8 cellular contexts compared by ENCODE assay signal in genomic region chr1:114756009-114756892, GRCh38. TPM values are rescaled to one million over a fixed set of nuclear protein-coding genes. Genes with fewer than 3 reads are reported as not detected.
DNase-seq lines count a peak whose midpoint lies in the region; ATAC-seq, FAIRE-seq and TF ChIP-seq lines count a peak whose summit lies in the region.

No MANE protein-coding gene starts in this region.

- H3K27ac ChIP-seq in DOHH2 (ENCODE audit: low read depth, low read length) (0 out of 2 replicates have a peak overlapping the region, but pooled peaks have one; percentile 6), dorsolateral prefrontal cortex (peak overlapping the region in 25 of 59 donors; percentile 95 to 100 (median 100))

- peaks cover 66% of the 10 kb centered on the region for H3K79me2 ChIP-seq in DOHH2 (ENCODE audit: control insufficient read depth, low read length)

- peak; percentile 83 for DNase-seq in LHCN-M2 (ENCODE audit: low read depth)
- DNase-seq in dorsolateral prefrontal cortex, result no peak
- DNase-seq in HT-29 (ENCODE audit: low spot score), result no peak
- no peak for DNase-seq in H54 (ENCODE audit: insufficient read length, low spot score)
- no peak for DNase-seq in posterior vena cava (ENCODE audit: low spot score)

- H3K4me3 ChIP-seq in DOHH2 (ENCODE audit: low read length), result peak overlapping the region; percentile 99
- H3K4me3 ChIP-seq in dorsolateral prefrontal cortex, result peak overlapping the region; percentile 66 to 100 (median 95)

- H3K9me3 Mint-ChIP-seq in nephron, result no peaks in the 10 kb centered on the region

- H3K27me3 Mint-ChIP-seq in nephron (ENCODE audit: low read depth), result no peaks in the 10 kb centered on the region

- H3K36me3 Mint-ChIP-seq in nephron (ENCODE audit: low read depth), result peaks cover 4% of the 10 kb centered on the region

- no peak for FAIRE-seq in H54 (lab: Jason Lieb, UNC)

- peak; percentile 30 for ATAC-seq in GM21423 (IDR thresholded peaks at IDR 0.05; ENCODE audit: unreplicated experiment)

- H3K36me3 ChIP-seq in DOHH2 (ENCODE audit: control insufficient read depth, low read length), result peaks cover 59% of the 10 kb centered on the region

- peak overlapping the region; percentile 98 to 100 (median 99) for H3K4me3 Mint-ChIP-seq in nephron

- H3K4me1 Mint-ChIP-seq in nephron, result peaks cover 57% of the 10 kb centered on the region

- H3K9me2 ChIP-seq in DOHH2 (replicated peaks; ENCODE audit: control insufficient read depth, low read length), result no peaks in the 10 kb centered on the region

- peaks cover 48% of the 10 kb centered on the region for H4K20me1 ChIP-seq in DOHH2 (ENCODE audit: control insufficient read depth, insufficient read depth, low read depth, low read length)

- no peaks in the 10 kb centered on the region for H3K9me3 ChIP-seq in DOHH2 (ENCODE audit: control insufficient read depth, insufficient read depth, low read length)

- H3K4me2 ChIP-seq in DOHH2 (ENCODE audit: low read length), result peak overlapping the region; percentile 78

- peak overlapping the region; percentile 99 to 100 (median 100) for H3K27ac Mint-ChIP-seq in nephron

- H3F3A ChIP-seq in DOHH2 (ENCODE audit: control insufficient read depth, insufficient read depth), result no peaks in the 10 kb centered on the region; the same call in 1 of the 2 replicates

- TF ChIP-seq CTCF in DOHH2 (IDR thresholded peaks at IDR 0.05; ENCODE audit: low read depth, low read length, poor library complexity, severe bottlenecking) (no peak), dorsolateral prefrontal cortex (IDR thresholded peaks at IDR 0.05 in 54 of 56, conservative IDR thresholded peaks at IDR 0.05 in 2 of 56; ENCODE audit: low read depth in 1 of 56, partially characterized antibody in 56 of 56) (no peak), nephron (IDR thresholded peaks at IDR 0.05; ENCODE audit: unreplicated experiment in 3 of 3) (no peak)

- intact Hi-C loops in dorsolateral prefrontal cortex (cut with DNase I), result loop anchor here (2.0 to 10.0 kb wide), 4 partner anchors 171 to 409 kb away; partner anchors contain the start of gene BCAS2 (in 2 of the 2)
- intact Hi-C loops in posterior vena cava (cut with DNase I), result no loop called here

- TF ChIP-seq POLR2A in H54 (IDR thresholded peaks at IDR 0.05; ENCODE audit: low read depth, low read length), result no peak

- H3K27me3 ChIP-seq in DOHH2 (ENCODE audit: control insufficient read depth, low read length) (no peaks in the 10 kb centered on the region), dorsolateral prefrontal cortex (no peaks in the 10 kb centered on the region)

- peaks cover 50% of the 10 kb centered on the region for H3K4me1 ChIP-seq in DOHH2 (ENCODE audit: control insufficient read depth, low read length)

RNA-seq across cellular contexts. Expression of gene CSDE1, which starts 1.5 kb away (rescaled TPM):
- total RNA-seq in LHCN-M2 (2014; rRNA removed) (627 and 733 TPM in 2 replicates), dorsolateral prefrontal cortex (100 to 1,000 TPM; 340 to 487 (median 404) TPM), posterior vena cava (100 to 1,000 TPM; 724 to 865 TPM)
- polyA plus RNA-seq in LHCN-M2 (2012), result 215 TPM
- 196 and 200 TPM in 2 replicates for total RNA-seq in HT-29 (2014; rRNA removed; shearing (Covaris generic))

RNA-seq across cellular contexts. Expression of gene SIKE1, which starts 24.2 kb away (rescaled TPM):
- total RNA-seq in LHCN-M2 (2014; rRNA removed), result 31.0 and 34.4 TPM in 2 replicates
- 23.5 TPM for polyA plus RNA-seq in LHCN-M2 (2012)
- total RNA-seq in dorsolateral prefrontal cortex, result 10 to 100 TPM; 19.8 to 45.5 (median 30.5) TPM
- total RNA-seq in HT-29 (2014; rRNA removed; shearing (Covaris generic)), result 77.9 and 106 TPM in 2 replicates
- total RNA-seq in posterior vena cava, result 10 to 100 TPM; 43.4 to 47.7 TPM

RNA-seq across cellular contexts. Expression of gene NRAS, which starts 39.7 kb away (rescaled TPM):
- total RNA-seq in LHCN-M2 (2014; rRNA removed), result 68.9 and 72.8 TPM in 2 replicates
- polyA plus RNA-seq in LHCN-M2 (2012), result 21.7 TPM
- total RNA-seq in dorsolateral prefrontal cortex, result 10 to 100 TPM; 10.6 to 20.9 (median 16.0) TPM
- 20.9 and 22.6 TPM in 2 replicates for total RNA-seq in HT-29 (2014; rRNA removed; shearing (Covaris generic))
- total RNA-seq in posterior vena cava, result 10 to 100 TPM; 19.9 to 24.8 TPM

Comparison
In these comparisons a context has a peak if more than half of its experiments do, and no peak if none do; other contexts are left out.
1. intact Hi-C loops: an anchor here in dorsolateral prefrontal cortex (2.0 to 10.0 kb wide); none called in posterior vena cava.